Comparison of ENCODE assay signal across 14 cellular contexts in genomic region chr10:79166741-79167140, GRCh38.
"Had no signal": no experiment of that assay in that cellular context is flagged by ENCODE, and none has a peak within 500 bp of the region (broad histone marks: within the 10 kb centered on the region; RNA-seq: fewer than 3 reads in every experiment).

No MANE protein-coding gene starts in this region.

- DNase-seq: activated CD4-positive, alpha-beta T cell treated with anti-CD3 and anti-CD28 coated beads, Interleukin-2, amount 50 U/mL, for 1 hour; activated naive CD4-positive, alpha-beta T cell treated with anti-CD3 and anti-CD28 coated beads, Interleukin-2, amount 50 U/mL, for 16 hours; esophagus squamous epithelium; foreskin fibroblast; kidney glomerular epithelial cell; lower lobe of right lung; mucosa of descending colon; naive thymus-derived CD8-positive, alpha-beta T cell; stimulated activated CD4-positive, alpha-beta T cell treated with anti-CD3 and anti-CD28 coated beads, Interleukin-4, amount 100 ng/mL, for 1 hour; stimulated activated CD8-positive, alpha-beta memory T cell treated with anti-CD3 and anti-CD28 coated beads, Interleukin-4, amount 100 ng/mL, for 48 hours; stimulated activated naive CD8-positive, alpha-beta T cell treated with anti-CD3 and anti-CD28 coated beads, Interleukin-15, Interleukin-2, amounts not matched to agents 100 U/mL and 50 U/mL, for 24 hours; testis had no signal

- H2AFZ ChIP-seq: hepatocyte had no signal

- H3K27ac ChIP-seq: esophagus squamous epithelium, hepatocyte, lower lobe of right lung, testis had no signal

- H3K4me3 ChIP-seq: adrenal gland, esophagus squamous epithelium, hepatocyte, lower lobe of right lung, mucosa of descending colon, testis had no signal

- H3K27me3 ChIP-seq: adrenal gland, esophagus squamous epithelium, hepatocyte, testis had no signal

- ATAC-seq: lower lobe of right lung; mucosa of descending colon; naive thymus-derived CD8-positive, alpha-beta T cell; stimulated activated naive CD8-positive, alpha-beta T cell treated with anti-CD3 and anti-CD28 coated beads, Interleukin-15, Interleukin-2, amounts not matched to agents 100 U/mL and 50 U/mL, for 24 hours had no signal

- H3K9me3 ChIP-seq: adrenal gland, esophagus squamous epithelium, lower lobe of right lung, mucosa of descending colon, testis had no signal

- H3K4me2 ChIP-seq: hepatocyte had no signal
